Comparison of ENCODE assay signal across 10 cellular contexts in genomic region chr3:20186600-20187004, GRCh38. TPM values are rescaled to one million over a fixed set of nuclear protein-coding genes. Genes with fewer than 3 reads are reported as not detected.
DNase-seq lines count a peak whose midpoint lies in the region; ATAC-seq and TF ChIP-seq lines count a peak whose summit lies in the region.
"Had no signal": no experiment of that assay in that cellular context is flagged by ENCODE, and none has a peak within 500 bp of the region (broad histone marks: within the 10 kb centered on the region; RNA-seq: fewer than 3 reads in every experiment).

No MANE protein-coding gene starts in this region.

- H3K36me3 Mint-ChIP-seq in Caco-2 (ENCODE audit: insufficient read depth, unreplicated experiment), result no peaks in the 10 kb centered on the region

- no peaks in the 10 kb centered on the region for H3K27me3 Mint-ChIP-seq in Caco-2 (ENCODE audit: insufficient read depth, unreplicated experiment)
- H3K27me3 Mint-ChIP-seq: IgD-negative memory B cell had no signal

- POLR2A ChIA-PET in Caco-2 (lab: Charles Lee), result interaction anchor here (0.6 to 1.2 kb wide), 9 partner anchors 11 to 239 kb away, joined by 3 to 11 read pairs (median 5); no protein-coding TSS in a partner anchor
- POLR2A ChIA-PET in Panc1 (lab: Charles Lee), result no interaction called here

- H3K4me2 ChIP-seq in GM23248 (ENCODE audit: unreplicated experiment), result peak overlapping the region; percentile 94

- peaks cover 15% of the 10 kb centered on the region; the same call in 1 of the 2 replicates for H3K79me2 ChIP-seq in GM23248 (ENCODE audit: insufficient read depth)

- H3K27ac Mint-ChIP-seq in Caco-2 (ENCODE audit: unreplicated experiment), result no peak overlapping the region
- H3K27ac Mint-ChIP-seq: IgD-negative memory B cell had no signal

- peaks cover 5% of the 10 kb centered on the region; the same call in 1 of the 2 replicates for H3K4me1 ChIP-seq in Caco-2
- peaks cover 8% of the 10 kb centered on the region; the same call in 1 of the 2 replicates for H3K4me1 ChIP-seq in GM23248 (ENCODE audit: insufficient read depth)
- peaks cover 3% of the 10 kb centered on the region; the same call in 1 of the 2 replicates for H3K4me1 ChIP-seq in Panc1 (ENCODE audit: control insufficient read depth, insufficient read depth, low read length)
- peaks cover 0 to 18% (median 17%) of the 10 kb centered on the region in 5 donors for H3K4me1 ChIP-seq in subcutaneous abdominal adipose tissue (ENCODE audit: control insufficient read depth in 5 of 5, insufficient read depth in 5 of 5, low read length in 5 of 5)

- H3K27me3 ChIP-seq in Caco-2 (replicated peaks; ENCODE audit: control insufficient read depth, insufficient read depth, low read length), result no peaks in the 10 kb centered on the region
- no peaks in the 10 kb centered on the region for H3K27me3 ChIP-seq in GM23248 (replicated peaks; ENCODE audit: insufficient read depth)
- no peaks in the 10 kb centered on the region for H3K27me3 ChIP-seq in Panc1 (ENCODE audit: control insufficient read depth, insufficient read depth, low read length)
- no peaks in the 10 kb centered on the region for H3K27me3 ChIP-seq in subcutaneous abdominal adipose tissue (ENCODE audit: control insufficient read depth in 5 of 5, insufficient read depth in 4 of 5, low read length in 5 of 5)

- DNase-seq in Caco-2 (no peak), GM23248 (peak; percentile 58), Panc1 (ENCODE audit: low read depth, low spot score) (no peak), left cardiac atrium (no peak), cerebellar nuclear complex (lab: John Stamatoyannopoulos, UW) (no peak)
- no peak for DNase-seq in stimulated activated CD4-positive, alpha-beta T cell treated with anti-CD3 and anti-CD28 coated beads, Interleukin-4, amount 100 ng/mL, for 4 hours

- no peak overlapping the region for H3K4me3 Mint-ChIP-seq in Caco-2 (ENCODE audit: unreplicated experiment)
- H3K4me3 Mint-ChIP-seq: IgD-negative memory B cell, neural crest cell had no signal

- H3K9ac ChIP-seq in GM23248 (peak overlapping the region; percentile 99), subcutaneous abdominal adipose tissue (ENCODE audit: low read length in 5 of 5) (peak overlapping the region; percentile 40 to 99 (median 84))

- H3F3A ChIP-seq in GM23248 (ENCODE audit: insufficient read depth), result peaks cover 4% of the 10 kb centered on the region; the same call in 1 of the 2 replicates

- no peaks in the 10 kb centered on the region for H3K36me3 ChIP-seq in Caco-2 (ENCODE audit: control insufficient read depth, insufficient read depth, low read length)
- H3K36me3 ChIP-seq in GM23248 (ENCODE audit: low read depth), result no peaks in the 10 kb centered on the region
- H3K36me3 ChIP-seq in Panc1 (ENCODE audit: control insufficient read depth, insufficient read depth, low read length), result peaks cover 5% of the 10 kb centered on the region
- no peaks in the 10 kb centered on the region for H3K36me3 ChIP-seq in subcutaneous abdominal adipose tissue (ENCODE audit: control insufficient read depth in 5 of 5, insufficient read depth in 5 of 5, low read length in 5 of 5)

- H2AFZ ChIP-seq in GM23248, result peak overlapping the region; percentile 99

- H3K9me2 ChIP-seq in GM23248 (ENCODE audit: insufficient read depth), result no peaks in the 10 kb centered on the region

- CTCF ChIA-PET in Caco-2 (lab: Charles Lee), result no interaction called here
- CTCF ChIA-PET in Panc1 (lab: Charles Lee), result no interaction called here

- H3K4me3 ChIP-seq in Caco-2 (ENCODE audit: low read depth, low read length) (peak overlapping the region; percentile 59), GM23248 (peak overlapping the region; percentile 98), Panc1 (ENCODE audit: low read depth in 2 of 2, low read length in 2 of 2) (peak overlapping the region; percentile 94 to 98), subcutaneous abdominal adipose tissue (ENCODE audit: low read depth in 1 of 5, low read length in 5 of 5) (peak overlapping the region; percentile 76 to 92 (median 88))

- H3K27ac ChIP-seq in GM23248 (peak overlapping the region; percentile 96), Panc1 (ENCODE audit: low read length) (peak overlapping the region; percentile 94), subcutaneous abdominal adipose tissue (ENCODE audit: low read depth, low read length) (peak overlapping the region; percentile 95)

- BruUV-seq in Caco-2 (replicated peaks; lab: Mats Ljungman, UMichigan) (TSS peak; percentile 95), Panc1 (replicated peaks; lab: Mats Ljungman, UMichigan) (TSS peak; percentile 99)

- no peaks in the 10 kb centered on the region for H3K4me1 Mint-ChIP-seq in Caco-2 (ENCODE audit: low read depth, unreplicated experiment)
- H3K4me1 Mint-ChIP-seq: neural crest cell had no signal

- no peaks in the 10 kb centered on the region for H4K20me1 ChIP-seq in GM23248 (ENCODE audit: insufficient read depth)

- H3K9me3 ChIP-seq in Caco-2 (no peaks in the 10 kb centered on the region), GM23248 (ENCODE audit: low read depth) (no peaks in the 10 kb centered on the region), Panc1 (ENCODE audit: control insufficient read depth, insufficient read depth, low read depth, low read length) (no peaks in the 10 kb centered on the region), subcutaneous abdominal adipose tissue (ENCODE audit: control insufficient read depth in 5 of 5, low read length in 5 of 5) (no peaks in the 10 kb centered on the region)

- no peak for TF ChIP-seq CTCF in Caco-2 (IDR thresholded peaks at IDR 0.05; ENCODE audit: insufficient read depth in 1 of 2, low read depth in 1 of 2, low read length in 1 of 2, severe bottlenecking in 1 of 2, unreplicated experiment in 1 of 2)
- no peak for TF ChIP-seq CTCF in Panc1 (IDR thresholded peaks at IDR 0.05)

- H3K9me3 Mint-ChIP-seq in Caco-2 (ENCODE audit: unreplicated experiment), result no peaks in the 10 kb centered on the region
- H3K9me3 Mint-ChIP-seq: IgD-negative memory B cell, neural crest cell had no signal

- in situ Hi-C loops in GM23248 (cut with MboI) (no loop called here), Panc1 (cut with HindIII; ENCODE audit: low pct_unique_long_range_greater_than_20kb, low sequenced_read_pairs) (no loop called here)

- ATAC-seq in Panc1 (no peak), left cardiac atrium (peak; percentile 6 to 9), HG02763 (IDR thresholded peaks at IDR 0.05; ENCODE audit: unreplicated experiment) (no peak)

- WGBS in GM23248 (ENCODE audit: low coverage in 1 of 2, low lambda C conversion rate in 2 of 2, missing lambda C conversion rate in 2 of 2), 2 experiments, result 0 to 1% methylated on average over 9 of the region's 9 CpGs

- intact Hi-C loops in Caco-2 (cut with micrococcal nuclease; ENCODE audit: unreplicated experiment), result loop anchor here (5.0 kb wide), 2 partner anchors 136 to 239 kb away; partner anchors contain the start of gene RAB5A
- intact Hi-C loops in Panc1 (cut with micrococcal nuclease; ENCODE audit: unreplicated experiment), result no loop called here
- intact Hi-C loops in left cardiac atrium (cut with DNase I), result loop anchor here in 1 of 2 donors (5.0 to 10.0 kb wide), 2 partner anchors 149 to 242 kb away; partner anchors contain the start of gene RAB5A

RNA-seq across cellular contexts. Expression of gene SGO1, which starts 0.6 kb away (rescaled TPM):
- total RNA-seq in Caco-2 (2022) (24.2 and 27.2 TPM in 2 replicates), Panc1 (2021; ENCODE audit: unreplicated experiment) (14.8 TPM), left cardiac atrium (under 1 TPM in 1 of 2 donors, not detected in 1; 0.80 TPM)
- total RNA-seq in GM23248 (2014; rRNA removed; shearing (Covaris generic)), result 1.0 and 5.7 TPM in 2 replicates
- polyA plus RNA-seq in GM23248 (2016; fragmentation: Nextera tagmentation; extraction: Ambion mirVana), result 6.6 and 7.4 TPM in 2 replicates
- polyA plus RNA-seq in Panc1 (2012; ENCODE audit: insufficient read length), result 4.3 TPM

Comparison
In these comparisons a context has a peak if more than half of its experiments do, and no peak if none do; other contexts are left out.
1. ATAC-seq: peak in left cardiac atrium (2 of 2); none in Panc1 (single experiment) and HG02763 (single experiment).
2. Peak in every context shown above with its lines, with median percentiles within 50 percentile points of each other: H3K4me3 ChIP-seq and H3K27ac ChIP-seq.